Comparison of ENCODE assay signal across 22 cellular contexts in genomic region chr18:64639536-64639935, GRCh38.
"Had no signal": no experiment of that assay in that cellular context is flagged by ENCODE, and none has a peak within 500 bp of the region (broad histone marks: within the 10 kb centered on the region; RNA-seq: fewer than 3 reads in every experiment).

No MANE protein-coding gene starts in this region.

- H3K4me1 Mint-ChIP-seq: activated CD4-positive, alpha-beta memory T cell treated with anti-CD3 and anti-CD28 coated beads, Interleukin-2, amount 10 ng/mL, durations not matched to agents 7 days and 5 days; activated CD4-positive, alpha-beta T cell treated with anti-CD3 and anti-CD28 coated beads, Interleukin-2, amount 10 ng/mL, durations not matched to agents 24 days and 14 days; central memory CD8-positive, alpha-beta T cell had no signal

- H3K36me3 Mint-ChIP-seq: type B pancreatic cell had no signal

- DNase-seq: activated CD4-positive, alpha-beta memory T cell treated with anti-CD3 and anti-CD28 coated beads, Interleukin-2, amount 10 ng/mL, durations not matched to agents 7 days and 5 days; activated CD4-positive, alpha-beta T cell treated with anti-CD3 and anti-CD28 coated beads, Interleukin-2, amount 10 ng/mL, durations not matched to agents 24 days and 14 days; activated effector memory CD4-positive, alpha-beta T cell treated with anti-CD3 and anti-CD28 coated beads, Interleukin-2, amount 50 U/mL, for 16 hours; activated naive CD4-positive, alpha-beta T cell treated with anti-CD3 and anti-CD28 coated beads, Interleukin-2, amount 50 U/mL, for 16 hours; activated T-cell treated with anti-CD3 and anti-CD28 coated beads, Interleukin-2, amount 50 U/mL, for 72 hours; aorta; glutamatergic neuron; left ventricle myocardium superior; occipital lobe; right lobe of liver; stimulated activated CD4-positive, alpha-beta T cell treated with anti-CD3 and anti-CD28 coated beads, Interleukin-4, amount 100 ng/mL, for 1 hour; stimulated activated naive CD4-positive, alpha-beta T cell had no signal

- H3K4me3 ChIP-seq: breast epithelium, coronary artery, esophagus muscularis mucosa, hepatocyte, right lobe of liver, thoracic aorta had no signal

- H3K27me3 ChIP-seq: breast epithelium, esophagus muscularis mucosa, hepatocyte, right lobe of liver had no signal

- H3K36me3 ChIP-seq: breast epithelium, esophagus muscularis mucosa, right lobe of liver, thoracic aorta had no signal

- H3K9me3 ChIP-seq: breast epithelium, esophagus muscularis mucosa, right lobe of liver, thoracic aorta had no signal

- H3K4me3 Mint-ChIP-seq: activated CD4-positive, alpha-beta memory T cell treated with anti-CD3 and anti-CD28 coated beads, Interleukin-2, amount 10 ng/mL, durations not matched to agents 7 days and 5 days; activated CD4-positive, alpha-beta T cell treated with anti-CD3 and anti-CD28 coated beads, Interleukin-2, amount 10 ng/mL, durations not matched to agents 24 days and 14 days; activated T-cell treated with anti-CD3 and anti-CD28 coated beads, Interleukin-2, amount 50 U/mL, for 72 hours; central memory CD8-positive, alpha-beta T cell; T-helper 1 cell treated with Interleukin-12 subunit alpha and Interleukin-12 subunit beta and Interleukin-4 antibody, amounts not matched to agents 30 μg/mL and 1 μg/mL, for 36 hours; type B pancreatic cell had no signal

- H3K27ac ChIP-seq: breast epithelium, coronary artery, esophagus muscularis mucosa, hepatocyte, right lobe of liver, thoracic aorta, VCaP had no signal

- H3K27ac Mint-ChIP-seq: activated CD4-positive, alpha-beta memory T cell treated with anti-CD3 and anti-CD28 coated beads, Interleukin-2, amount 10 ng/mL, durations not matched to agents 7 days and 5 days; activated CD4-positive, alpha-beta T cell treated with anti-CD3 and anti-CD28 coated beads, Interleukin-2, amount 10 ng/mL, durations not matched to agents 24 days and 14 days; activated T-cell treated with anti-CD3 and anti-CD28 coated beads, Interleukin-2, amount 50 U/mL, for 72 hours; T-helper 1 cell treated with Interleukin-12 subunit alpha and Interleukin-12 subunit beta and Interleukin-4 antibody, amounts not matched to agents 30 μg/mL and 1 μg/mL, for 36 hours; type B pancreatic cell had no signal

- H3K27me3 Mint-ChIP-seq: activated CD4-positive, alpha-beta memory T cell treated with anti-CD3 and anti-CD28 coated beads, Interleukin-2, amount 10 ng/mL, durations not matched to agents 7 days and 5 days; activated CD4-positive, alpha-beta T cell treated with anti-CD3 and anti-CD28 coated beads, Interleukin-2, amount 10 ng/mL, durations not matched to agents 24 days and 14 days; central memory CD8-positive, alpha-beta T cell; type B pancreatic cell had no signal

- ATAC-seq: activated CD4-positive, CD25-positive, alpha-beta regulatory T cell treated with anti-CD3 and anti-CD28 coated beads, Interleukin-2, amount 50 U/mL, for 24 hours; activated T-cell treated with anti-CD3 and anti-CD28 coated beads, Interleukin-2, amount 50 U/mL, for 72 hours; left ventricle myocardium superior; right lobe of liver had no signal

- H3K79me2 ChIP-seq: hepatocyte had no signal

- H3K4me2 ChIP-seq: hepatocyte had no signal

- H3K4me1 ChIP-seq: breast epithelium, esophagus muscularis mucosa, right lobe of liver had no signal

- H3K9me3 Mint-ChIP-seq: type B pancreatic cell had no signal
